ENCODE assay signal across 11 cellular contexts in genomic region chr17:35892091-35892637, GRCh38. TPM values are rescaled to one million over a fixed set of nuclear protein-coding genes. Genes with fewer than 3 reads are reported as not detected.
A peak's percentile ranks its signal among the peaks of the same experiment; 100 is the strongest.
DNase-seq lines count a peak whose midpoint lies in the region; ATAC-seq and TF ChIP-seq lines count a peak whose summit lies in the region.
"Had no signal": no experiment of that assay in that cellular context is flagged by ENCODE, and none has a peak within 500 bp of the region (broad histone marks: within the 10 kb centered on the region; RNA-seq: fewer than 3 reads in every experiment).

No MANE protein-coding gene starts in this region.

- TF ChIP-seq POLR2A in Peyer's patch (IDR thresholded peaks at IDR 0.05): no peak
- no peak for TF ChIP-seq POLR2A in erythroblast (IDR thresholded peaks at IDR 0.05; ENCODE audit: low read length)

- H3K79me2 ChIP-seq in osteoblast (ENCODE audit: insufficient read depth, low read length): no peaks in the 10 kb centered on the region

- H3K36me3 Mint-ChIP-seq in activated naive CD8-positive, alpha-beta T cell treated with anti-CD3 and anti-CD28 coated beads for 36 hours: peaks cover 1% of the 10 kb centered on the region

- no peaks in the 10 kb centered on the region for H3K27me3 Mint-ChIP-seq in activated naive CD8-positive, alpha-beta T cell treated with anti-CD3 and anti-CD28 coated beads for 36 hours

- H2AFZ ChIP-seq in osteoblast (ENCODE audit: low read length): no peak overlapping the region

- no peak for ATAC-seq in GM21786 (IDR thresholded peaks at IDR 0.05; ENCODE audit: unreplicated experiment)
- ATAC-seq in GM18511 (IDR thresholded peaks at IDR 0.05; ENCODE audit: unreplicated experiment): no peak
- ATAC-seq: sciatic nerve had no signal

- H3K4me1 Mint-ChIP-seq in activated naive CD8-positive, alpha-beta T cell treated with anti-CD3 and anti-CD28 coated beads for 36 hours: peaks cover 62% of the 10 kb centered on the region

- H3K27ac ChIP-seq in Peyer's patch (peak overlapping the region in 3 of 4 donors; percentile 23 to 65 (median 36)), osteoblast (ENCODE audit: low read depth, low read length) (peak overlapping the region; percentile 22)

- H3K27ac Mint-ChIP-seq in activated naive CD8-positive, alpha-beta T cell treated with anti-CD3 and anti-CD28 coated beads for 36 hours: peak overlapping the region; percentile 88

- H3K4me3 Mint-ChIP-seq in activated naive CD8-positive, alpha-beta T cell treated with anti-CD3 and anti-CD28 coated beads for 36 hours: peak overlapping the region; percentile 60

- no peak for TF ChIP-seq CTCF in Peyer's patch (IDR thresholded peaks at IDR 0.05)
- TF ChIP-seq CTCF in osteoblast (IDR thresholded peaks at IDR 0.05; ENCODE audit: extremely low read depth, low read depth, low read length): no peak

- peak; percentile 40 for DNase-seq in EH (ENCODE audit: low read depth)
- peak in 1 of 3 donors; percentile 48 for DNase-seq in Peyer's patch
- peak; percentile 66 for DNase-seq in activated naive CD8-positive, alpha-beta T cell treated with anti-CD3 and anti-CD28 coated beads for 36 hours
- DNase-seq in osteoblast (ENCODE audit: insufficient read length, low spot score, missing footprints): peak; percentile 82
- no peak for DNase-seq in erythroblast (lab: John Stamatoyannopoulos, UW)
- DNase-seq in hippocampal formation (lab: John Stamatoyannopoulos, UW): no peak
- DNase-seq: NCI-H187 treated with DMSO at 0.1 percent for 48 hours had no signal

- H3K9me3 ChIP-seq in Peyer's patch (no peaks in the 10 kb centered on the region), osteoblast (ENCODE audit: low read depth, low read length) (no peaks in the 10 kb centered on the region)

- H3K4me3 ChIP-seq in Peyer's patch (no peak overlapping the region), osteoblast (ENCODE audit: insufficient read depth, low read length) (no peak overlapping the region)

- peak overlapping the region; percentile 23 for H3K4me2 ChIP-seq in osteoblast (ENCODE audit: insufficient read depth, low read length)

- H3K27me3 ChIP-seq in Peyer's patch (no peaks in the 10 kb centered on the region), osteoblast (ENCODE audit: insufficient read depth, low read length) (no peaks in the 10 kb centered on the region)

- no peaks in the 10 kb centered on the region for H4K20me1 ChIP-seq in osteoblast (ENCODE audit: insufficient read depth, low read length)

- H3K36me3 ChIP-seq in Peyer's patch: no peaks in the 10 kb centered on the region
- H3K36me3 ChIP-seq in osteoblast (ENCODE audit: insufficient read depth, low read length): no peaks in the 10 kb centered on the region

- H3K9me3 Mint-ChIP-seq in activated naive CD8-positive, alpha-beta T cell treated with anti-CD3 and anti-CD28 coated beads for 36 hours: peaks cover 1% of the 10 kb centered on the region

- H3K4me1 ChIP-seq in Peyer's patch (no peaks in the 10 kb centered on the region), osteoblast (ENCODE audit: insufficient read depth, low read length) (peaks cover 32% of the 10 kb centered on the region)

RNA-seq across cellular contexts. Expression of gene CCL5, which starts 12.0 kb away (rescaled TPM):
- total RNA-seq in Peyer's patch: 10 to 100 TPM in 1 of 4 donors, 1 to 10 TPM in 3; 5.8 to 13.8 (median 9.2) TPM
- total RNA-seq in activated naive CD8-positive, alpha-beta T cell treated with anti-CD3 and anti-CD28 coated beads for 36 hours: 10 to 100 TPM; 16.4 to 18.1 TPM
- under 0.01 and 0.36 TPM in 2 replicates for total RNA-seq in osteoblast
- total RNA-seq: bronchial epithelial cell had no signal

RNA-seq across cellular contexts. Expression of gene HEATR9, which starts 23.5 kb away (rescaled TPM):
- total RNA-seq in Peyer's patch (not detected), osteoblast (not detected in 2 replicates)
- under 1 TPM in 1 of 2 experiments, not detected in 1; 0.18 TPM for total RNA-seq in activated naive CD8-positive, alpha-beta T cell treated with anti-CD3 and anti-CD28 coated beads for 36 hours
- total RNA-seq: bronchial epithelial cell had no signal

RNA-seq across cellular contexts. Expression of gene RDM1, which starts 38.4 kb away (rescaled TPM):
- total RNA-seq in Peyer's patch (1 to 10 TPM in 1 of 4 donors, under 1 TPM in 1, not detected in 2; 0.88 to 1.9 TPM), osteoblast (0.29 and 0.36 TPM in 2 replicates)
- 1 to 10 TPM; 4.3 to 5.6 TPM for total RNA-seq in activated naive CD8-positive, alpha-beta T cell treated with anti-CD3 and anti-CD28 coated beads for 36 hours
- total RNA-seq: bronchial epithelial cell, sciatic nerve had no signal

RNA-seq across cellular contexts. Expression of gene LYZL6, which starts 51.3 kb away (rescaled TPM):
- total RNA-seq in Peyer's patch (not detected), osteoblast (not detected in 2 replicates)
- total RNA-seq in activated naive CD8-positive, alpha-beta T cell treated with anti-CD3 and anti-CD28 coated beads for 36 hours: not detected
- total RNA-seq: bronchial epithelial cell, sciatic nerve had no signal

Comparison
In these comparisons a context has a peak if more than half of its experiments do, and no peak if none do; other contexts are left out.
1. DNase-seq: peak in EH (single experiment), activated naive CD8-positive, alpha-beta T cell treated with anti-CD3 and anti-CD28 coated beads for 36 hours (single experiment) and osteoblast (single experiment); none in erythroblast (0 of 2) and hippocampal formation (0 of 2).